35 cellular contexts compared by ENCODE assay signal in genomic region chr14:34187061-34187460, GRCh38.
"Had no signal": no experiment of that assay in that cellular context is flagged by ENCODE, and none has a peak within 500 bp of the region (broad histone marks: within the 10 kb centered on the region; RNA-seq: fewer than 3 reads in every experiment).

No MANE protein-coding gene starts in this region.

- H3K4me3 ChIP-seq: MG63 had no signal

- H3K4me2 ChIP-seq: KMS-11 had no signal

- H3K9me3 ChIP-seq: MG63 had no signal

- H3K9ac ChIP-seq: KMS-11 had no signal

- H3K27ac ChIP-seq: KMS-11 had no signal

- H3K27me3 ChIP-seq: MG63 had no signal

- DNase-seq: Karpas-422, Kasumi-1, MG63, MM.1S, MV-4-11, NCI-H1048, NCI-H1092, NCI-H1092 treated with DMSO at 0.1 percent for 48 hours, NCI-H1105, NCI-H1105 treated with DMSO at 0.1 percent for 48 hours, NCI-H1417, NCI-H1417 treated with DMSO at 0.1 percent for 48 hours, NCI-H1436, NCI-H1436 treated with DMSO at 0.1 percent for 48 hours, NCI-H146, NCI-H1694, NCI-H1694 treated with DMSO at 0.1 percent for 48 hours, NCI-H187, NCI-H187 treated with DMSO at 0.1 percent for 48 hours, NCI-H1930, NCI-H2029, NCI-H2029 treated with DMSO at 0.1 percent for 48 hours, NCI-H2081, NCI-H2081 treated with DMSO at 0.1 percent for 48 hours, NCI-H2107, NCI-H2171, NCI-H2171 treated with DMSO at 0.1 percent for 48 hours, NCI-H2227 treated with DMSO at 0.1 percent for 48 hours, NCI-H226, NCI-H345, NCI-H446, NCI-H446 treated with DMSO at 0.1 percent for 48 hours, NCI-H510A, NCI-H510A treated with DMSO at 0.1 percent for 48 hours had no signal

- H3K36me3 ChIP-seq: MG63 had no signal
